Comparison of ENCODE assay signal across 22 cellular contexts in genomic region chr16:58462089-58462488, GRCh38. TPM values are rescaled to one million over a fixed set of nuclear protein-coding genes. Genes with fewer than 3 reads are reported as not detected.
DNase-seq lines count a peak whose midpoint lies in the region; ATAC-seq lines count a peak whose summit lies in the region.
"Had no signal": no experiment of that assay in that cellular context is flagged by ENCODE, and none has a peak within 500 bp of the region (broad histone marks: within the 10 kb centered on the region; RNA-seq: fewer than 3 reads in every experiment).

No MANE protein-coding gene starts in this region.

- no peaks in the 10 kb centered on the region for H3K36me3 Mint-ChIP-seq in activated naive CD4-positive, alpha-beta T cell treated with anti-CD3 and anti-CD28 coated beads for 36 hours (ENCODE audit: low read depth)
- H3K36me3 Mint-ChIP-seq in activated naive CD4-positive, alpha-beta T cell treated with anti-CD3 and anti-CD28 coated beads, Interleukin-2, amount 10 ng/mL, durations not matched to agents 7 days and 5 days, result no peaks in the 10 kb centered on the region
- H3K36me3 Mint-ChIP-seq in central memory CD8-positive, alpha-beta T cell (ENCODE audit: insufficient read depth), result no peaks in the 10 kb centered on the region
- no peaks in the 10 kb centered on the region for H3K36me3 Mint-ChIP-seq in stimulated activated effector memory CD8-positive, alpha-beta T cell treated with anti-CD3 and anti-CD28 coated beads, Interleukin-12 subunit alpha, Interleukin-12 subunit beta, amount 100 ng/mL, for 72 hours

- H3K4me1 Mint-ChIP-seq in activated naive CD4-positive, alpha-beta T cell treated with anti-CD3 and anti-CD28 coated beads for 36 hours (ENCODE audit: low read depth), result peaks cover 16% of the 10 kb centered on the region
- peaks cover 10% of the 10 kb centered on the region for H3K4me1 Mint-ChIP-seq in activated naive CD4-positive, alpha-beta T cell treated with anti-CD3 and anti-CD28 coated beads, Interleukin-2, amount 10 ng/mL, durations not matched to agents 7 days and 5 days
- peaks cover 10% of the 10 kb centered on the region for H3K4me1 Mint-ChIP-seq in central memory CD8-positive, alpha-beta T cell
- H3K4me1 Mint-ChIP-seq in stimulated activated effector memory CD8-positive, alpha-beta T cell treated with anti-CD3 and anti-CD28 coated beads, Interleukin-12 subunit alpha, Interleukin-12 subunit beta, amount 100 ng/mL, for 72 hours, result peaks cover 17% of the 10 kb centered on the region

- peak overlapping the region; percentile 43 for H3K27ac ChIP-seq in right cardiac atrium (ENCODE audit: low read length)
- H3K27ac ChIP-seq: A549, cardiac muscle cell, neutrophil had no signal

- no peak for ATAC-seq in central memory CD8-positive, alpha-beta T cell (replicated peaks; ENCODE audit: extremely low read depth, poor library complexity, severe bottlenecking)
- ATAC-seq in right cardiac atrium (no peak), HG03159 (IDR thresholded peaks at IDR 0.05; ENCODE audit: unreplicated experiment) (no peak)
- no peak for ATAC-seq in stimulated activated effector memory CD8-positive, alpha-beta T cell treated with anti-CD3 and anti-CD28 coated beads, Interleukin-12 subunit alpha, Interleukin-12 subunit beta, amount 100 ng/mL, for 72 hours
- ATAC-seq: A549 had no signal

- H3K27me3 ChIP-seq in right cardiac atrium (ENCODE audit: control insufficient read depth, insufficient read depth), result no peaks in the 10 kb centered on the region
- H3K27me3 ChIP-seq: uterus had no signal

- no peak overlapping the region for H3K27ac Mint-ChIP-seq in activated naive CD4-positive, alpha-beta T cell treated with anti-CD3 and anti-CD28 coated beads for 36 hours
- no peak overlapping the region for H3K27ac Mint-ChIP-seq in activated naive CD4-positive, alpha-beta T cell treated with anti-CD3 and anti-CD28 coated beads, Interleukin-2, amount 10 ng/mL, durations not matched to agents 7 days and 5 days
- H3K27ac Mint-ChIP-seq in central memory CD8-positive, alpha-beta T cell (ENCODE audit: low read depth), result no peak overlapping the region
- no peak overlapping the region for H3K27ac Mint-ChIP-seq in stimulated activated effector memory CD8-positive, alpha-beta T cell treated with anti-CD3 and anti-CD28 coated beads, Interleukin-12 subunit alpha, Interleukin-12 subunit beta, amount 100 ng/mL, for 72 hours

- intact Hi-C loops in activated naive CD4-positive, alpha-beta T cell treated with anti-CD3 and anti-CD28 coated beads for 36 hours (cut with micrococcal nuclease), result no loop called here
- intact Hi-C loops in right cardiac atrium (cut with DNase I), result no loop called here

- no peak overlapping the region for H3K4me3 ChIP-seq in right cardiac atrium (ENCODE audit: low read length)
- H3K4me3 ChIP-seq: A549, cardiac muscle cell, esophagus squamous epithelium, uterus had no signal

- no peak for DNase-seq in activated naive CD4-positive, alpha-beta T cell treated with anti-CD3 and anti-CD28 coated beads for 36 hours
- DNase-seq in activated naive CD4-positive, alpha-beta T cell treated with anti-CD3 and anti-CD28 coated beads, Interleukin-2, amount 10 ng/mL, durations not matched to agents 7 days and 5 days, result no peak
- DNase-seq in central memory CD8-positive, alpha-beta T cell (ENCODE audit: low spot score in 2 of 2), result no peak
- DNase-seq in right cardiac atrium (no peak), DMS 273 treated with DMSO at 0.1 percent for 48 hours (lab: John Stamatoyannopoulos, UW) (no peak), A172 (ENCODE audit: low spot score) (no peak)
- no peak for DNase-seq in stimulated activated effector memory CD8-positive, alpha-beta T cell treated with anti-CD3 and anti-CD28 coated beads, Interleukin-12 subunit alpha, Interleukin-12 subunit beta, amount 100 ng/mL, for 72 hours (ENCODE audit: low spot score in 2 of 2)
- DNase-seq: activated CD4-positive, alpha-beta T cell treated with anti-CD3 and anti-CD28 coated beads for 4 hours; activated effector memory CD4-positive, alpha-beta T cell treated with Interleukin-2 at 50 U/mL for 16 hours; amygdala; esophagus squamous epithelium; GDM1; mesendoderm; NCI-H1694 treated with DMSO at 0.1 percent for 48 hours; OCI-M1; SHP77 treated with DMSO at 0.1 percent for 48 hours; stimulated activated CD8-positive, alpha-beta memory T cell treated with anti-CD3 and anti-CD28 coated beads, Interleukin-4, amount 100 ng/mL, for 48 hours; uterus had no signal

- H3K9me3 ChIP-seq in right cardiac atrium (ENCODE audit: control insufficient read depth, low read length), result no peaks in the 10 kb centered on the region
- H3K9me3 ChIP-seq: A549, esophagus squamous epithelium, neutrophil, uterus had no signal

- peaks cover 48% of the 10 kb centered on the region for H3K27me3 Mint-ChIP-seq in activated naive CD4-positive, alpha-beta T cell treated with anti-CD3 and anti-CD28 coated beads for 36 hours (ENCODE audit: low read depth)
- peaks cover 80% of the 10 kb centered on the region for H3K27me3 Mint-ChIP-seq in activated naive CD4-positive, alpha-beta T cell treated with anti-CD3 and anti-CD28 coated beads, Interleukin-2, amount 10 ng/mL, durations not matched to agents 7 days and 5 days
- H3K27me3 Mint-ChIP-seq in central memory CD8-positive, alpha-beta T cell, result peaks cover 66% of the 10 kb centered on the region

- no peaks in the 10 kb centered on the region for H3K4me1 ChIP-seq in right cardiac atrium (ENCODE audit: control insufficient read depth, insufficient read depth, low read length)
- H3K4me1 ChIP-seq: uterus had no signal

- CTCF ChIA-PET in activated naive CD4-positive, alpha-beta T cell treated with anti-CD3 and anti-CD28 coated beads for 36 hours (lab: Charles Lee), result no interaction called here
- CTCF ChIA-PET in activated naive CD4-positive, alpha-beta T cell treated with anti-CD3 and anti-CD28 coated beads, Interleukin-2, amount 10 ng/mL, durations not matched to agents 7 days and 5 days (lab: Charles Lee), result no interaction called here

- 63% methylated on average over 4 of the region's 4 CpGs for WGBS in right cardiac atrium

- peak overlapping the region; percentile 27 for H3K4me3 Mint-ChIP-seq in activated naive CD4-positive, alpha-beta T cell treated with anti-CD3 and anti-CD28 coated beads for 36 hours
- H3K4me3 Mint-ChIP-seq in activated naive CD4-positive, alpha-beta T cell treated with anti-CD3 and anti-CD28 coated beads, Interleukin-2, amount 10 ng/mL, durations not matched to agents 7 days and 5 days, result no peak overlapping the region
- peak overlapping the region; percentile 70 for H3K4me3 Mint-ChIP-seq in central memory CD8-positive, alpha-beta T cell
- peak overlapping the region; percentile 57 for H3K4me3 Mint-ChIP-seq in stimulated activated effector memory CD8-positive, alpha-beta T cell treated with anti-CD3 and anti-CD28 coated beads, Interleukin-12 subunit alpha, Interleukin-12 subunit beta, amount 100 ng/mL, for 72 hours

- H3K9me3 Mint-ChIP-seq in activated naive CD4-positive, alpha-beta T cell treated with anti-CD3 and anti-CD28 coated beads for 36 hours, result no peaks in the 10 kb centered on the region
- no peaks in the 10 kb centered on the region for H3K9me3 Mint-ChIP-seq in activated naive CD4-positive, alpha-beta T cell treated with anti-CD3 and anti-CD28 coated beads, Interleukin-2, amount 10 ng/mL, durations not matched to agents 7 days and 5 days
- H3K9me3 Mint-ChIP-seq in central memory CD8-positive, alpha-beta T cell, result no peaks in the 10 kb centered on the region
- no peaks in the 10 kb centered on the region for H3K9me3 Mint-ChIP-seq in stimulated activated effector memory CD8-positive, alpha-beta T cell treated with anti-CD3 and anti-CD28 coated beads, Interleukin-12 subunit alpha, Interleukin-12 subunit beta, amount 100 ng/mL, for 72 hours

RNA-seq across cellular contexts. Expression of gene NDRG4, which starts 37.9 kb away (rescaled TPM):
- 1 to 10 TPM; 3.0 to 3.6 TPM for total RNA-seq in activated naive CD4-positive, alpha-beta T cell treated with anti-CD3 and anti-CD28 coated beads for 36 hours
- total RNA-seq in right cardiac atrium, result 100 to 1,000 TPM in 1 of 4 donors, 10 to 100 TPM in 3; 53.5 to 155 (median 97.3) TPM
- 164 TPM for polyA plus RNA-seq in right cardiac atrium
- total RNA-seq in A172 (2014; rRNA removed; shearing (Covaris generic)), result 25.2 and 27.6 TPM in 2 replicates

RNA-seq across cellular contexts. Expression of gene SETD6, which starts 53.2 kb away (rescaled TPM):
- 1 to 10 TPM; 8.1 to 8.5 TPM for total RNA-seq in activated naive CD4-positive, alpha-beta T cell treated with anti-CD3 and anti-CD28 coated beads for 36 hours
- 10 to 100 TPM in 2 of 4 donors, 1 to 10 TPM in 2; 9.7 to 12.4 (median 11.1) TPM for total RNA-seq in right cardiac atrium
- 8.5 TPM for polyA plus RNA-seq in right cardiac atrium
- 12.8 and 15.3 TPM in 2 replicates for total RNA-seq in A172 (2014; rRNA removed; shearing (Covaris generic))
